ENCODE assay signal across 11 cellular contexts in genomic region chr18:79687806-79688205, GRCh38. TPM values are rescaled to one million over a fixed set of nuclear protein-coding genes. Genes with fewer than 3 reads are reported as not detected.
DNase-seq lines count a peak whose midpoint lies in the region; FAIRE-seq and TF ChIP-seq lines count a peak whose summit lies in the region.
"Had no signal": no experiment of that assay in that cellular context is flagged by ENCODE, and none has a peak within 500 bp of the region (broad histone marks: within the 10 kb centered on the region; RNA-seq: fewer than 3 reads in every experiment).

No MANE protein-coding gene starts in this region.

- TF ChIP-seq POLR2A in stomach (IDR thresholded peaks at IDR 0.05) = no peak

- no peak overlapping the region for H3K4me3 Mint-ChIP-seq in type B pancreatic cell
- H3K4me3 Mint-ChIP-seq: activated CD8-positive, alpha-beta memory T cell treated with anti-CD3 and anti-CD28 coated beads, Interleukin-2, amount 10 ng/mL, durations not matched to agents 7 days and 5 days; activated naive CD8-positive, alpha-beta T cell; neural crest cell had no signal

- H3K4me1 Mint-ChIP-seq in type B pancreatic cell (ENCODE audit: unreplicated experiment) = peaks cover 13% of the 10 kb centered on the region
- H3K4me1 Mint-ChIP-seq: neural crest cell had no signal

- WGBS in stomach, 5 donors = 65 to 77% (median 68%) methylated on average over 10 to 12 of the region's 12 CpGs

- H3K4me3 ChIP-seq in bronchial epithelial cell (ENCODE audit: low read depth, low read length) (no peak overlapping the region), stomach (no peak overlapping the region)

- H3K4me1 ChIP-seq in stomach = peaks cover 0 to 28% (median 21%) of the 10 kb centered on the region in 4 donors

- DNase-seq in GM13976 (ENCODE audit: low spot score) = peak; percentile 23
- peak; percentile 85 for DNase-seq in M059J (ENCODE audit: low read depth)
- peak; percentile 39 for DNase-seq in bronchial epithelial cell (ENCODE audit: low read depth)
- peak; percentile 94 for DNase-seq in myocyte (ENCODE audit: low read depth)
- no peak for DNase-seq in stomach
- DNase-seq in GM19238 (ENCODE audit: insufficient read length, low spot score) = no peak
- no peak for DNase-seq in type B pancreatic cell (ENCODE audit: extremely low spot score, unreplicated experiment)
- DNase-seq: activated CD8-positive, alpha-beta memory T cell treated with anti-CD3 and anti-CD28 coated beads, Interleukin-2, amount 10 ng/mL, durations not matched to agents 7 days and 5 days; head of caudate nucleus had no signal

- H3K27me3 Mint-ChIP-seq in type B pancreatic cell = no peaks in the 10 kb centered on the region
- H3K27me3 Mint-ChIP-seq: activated CD8-positive, alpha-beta memory T cell treated with anti-CD3 and anti-CD28 coated beads, Interleukin-2, amount 10 ng/mL, durations not matched to agents 7 days and 5 days; activated naive CD8-positive, alpha-beta T cell had no signal

- H3K27ac ChIP-seq in stomach = no peak overlapping the region

- intact Hi-C loops in stomach (cut with DNase I; ENCODE audit: low total_unique reads) = loop anchor here (10.0 kb wide), 1 partner anchor 267 kb away; the partner anchor contains the start of gene SLC66A2

- H3K27me3 ChIP-seq in bronchial epithelial cell (ENCODE audit: control insufficient read depth, insufficient read depth, low read length) (no peaks in the 10 kb centered on the region), stomach (no peaks in the 10 kb centered on the region)

- no peaks in the 10 kb centered on the region for H3K36me3 Mint-ChIP-seq in type B pancreatic cell

- no peak for FAIRE-seq in bronchial epithelial cell (lab: Jason Lieb, UNC)

- no peaks in the 10 kb centered on the region for H3K9me3 Mint-ChIP-seq in type B pancreatic cell
- H3K9me3 Mint-ChIP-seq: neural crest cell had no signal

- H3K9me3 ChIP-seq in stomach = no peaks in the 10 kb centered on the region

- no peak overlapping the region for H3K27ac Mint-ChIP-seq in type B pancreatic cell
- H3K27ac Mint-ChIP-seq: activated CD8-positive, alpha-beta memory T cell treated with anti-CD3 and anti-CD28 coated beads, Interleukin-2, amount 10 ng/mL, durations not matched to agents 7 days and 5 days; activated naive CD8-positive, alpha-beta T cell had no signal

- TF ChIP-seq CTCF in GM13976 (IDR thresholded peaks at IDR 0.05; ENCODE audit: borderline replicate concordance, control extremely low read depth, extremely low read depth, insufficient read depth, missing control alignments) (no peak), bronchial epithelial cell (IDR thresholded peaks at IDR 0.05; ENCODE audit: insufficient read depth, low read length, severe bottlenecking) (no peak), stomach (IDR thresholded peaks at IDR 0.05) (no peak), type B pancreatic cell (conservative IDR thresholded peaks at IDR 0.05) (no peak)

- H3K36me3 ChIP-seq in bronchial epithelial cell (ENCODE audit: control insufficient read depth, insufficient read depth, low read length) (peaks cover 2% of the 10 kb centered on the region), stomach (peaks cover 0 to 7% (median 1%) of the 10 kb centered on the region in 4 donors)

- TF ChIP-seq EP300 in stomach (IDR thresholded peaks at IDR 0.05) = no peak

- in situ Hi-C loops in GM13976 (cut with MboI; ENCODE audit: low sequenced_read_pairs, unreplicated experiment) = no loop called here

RNA-seq across cellular contexts. Expression of gene CTDP1, which starts 8.2 kb away (rescaled TPM):
- total RNA-seq in M059J (2014; rRNA removed; shearing (Covaris generic)) = 11.2 and 21.3 TPM in 2 replicates
- total RNA-seq in bronchial epithelial cell (27.1 and 32.1 TPM in 2 replicates), myocyte (15.3 and 16.8 TPM in 2 replicates), stomach (10 to 100 TPM in 4 of 5 donors, 1 to 10 TPM in 1; 7.6 to 50.7 (median 18.7) TPM), type B pancreatic cell (ENCODE audit: low replicate concordance) (21.1 and 27.6 TPM in 2 replicates)
- 15.4 TPM for polyA plus RNA-seq in myocyte (2012)
- polyA plus RNA-seq in stomach = 10 to 100 TPM; 10.7 to 18.0 (median 11.2) TPM

Comparison
In these comparisons a context has a peak if more than half of its experiments do, and no peak if none do; other contexts are left out.
1. DNase-seq: peak in GM13976 (single experiment), M059J (single experiment), bronchial epithelial cell (single experiment) and myocyte (single experiment); none in stomach (single experiment), GM19238 (single experiment) and type B pancreatic cell (single experiment).